ENCODE assay signal across 1 cellular context in genomic region chr3:46955157-46955556, GRCh38.
A peak's percentile ranks its signal among the peaks of the same experiment; 100 is the strongest.
TF ChIP-seq lines count a peak whose summit lies in the region.

No MANE protein-coding gene starts in this region.

TF ChIP-seq in H1, 55 proteins besides CTCF, POLR2A, EP300 and RAD21:
- peak; percentile 65; the same call in 1 of the 2 replicates for TF ChIP-seq YY1 (IDR thresholded peaks at IDR 0.05; ENCODE audit: low read depth, low read length)
- TF ChIP-seq RBBP5 (IDR thresholded peaks at IDR 0.05; ENCODE audit: borderline replicate concordance, low read depth, low read length), result no peak
- TF ChIP-seq HDAC2 (IDR thresholded peaks at IDR 0.05; ENCODE audit: borderline replicate concordance in 1 of 2, low read depth in 2 of 2, low read length in 2 of 2), result no peak
- no peak for TF ChIP-seq BACH1 (IDR thresholded peaks at IDR 0.05; ENCODE audit: low read length)
